Comparison of ENCODE assay signal across 8 cellular contexts in genomic region chr3:49805884-49806701, GRCh38. TPM values are rescaled to one million over a fixed set of nuclear protein-coding genes. Genes with fewer than 3 reads are reported as not detected.
A peak's percentile ranks its signal among the peaks of the same experiment; 100 is the strongest.
DNase-seq lines count a peak whose midpoint lies in the region; ATAC-seq, FAIRE-seq and TF ChIP-seq lines count a peak whose summit lies in the region.

No MANE protein-coding gene starts in this region.

- H3K9me3 ChIP-seq in CD8-positive, alpha-beta memory T cell (ENCODE audit: low read length), result no peaks in the 10 kb centered on the region
- H3K9me3 ChIP-seq in endodermal cell (ENCODE audit: control insufficient read depth, low read length) (no peaks in the 10 kb centered on the region), pancreas (no peaks in the 10 kb centered on the region)

- H3K4me3 ChIP-seq in CD8-positive, alpha-beta memory T cell (ENCODE audit: low read length), result peak overlapping the region; percentile 34
- peak overlapping the region; percentile 83 for H3K4me3 ChIP-seq in NB4 (ENCODE audit: low read depth, low read length)
- no peak overlapping the region for H3K4me3 ChIP-seq in endodermal cell (ENCODE audit: low read length)
- no peak overlapping the region for H3K4me3 ChIP-seq in pancreas

- H3K36me3 Mint-ChIP-seq in CD8-positive, alpha-beta memory T cell, result peaks cover 3 to 39% (median 3%) of the 10 kb centered on the region in 3 donors
- H3K36me3 Mint-ChIP-seq in endodermal cell (ENCODE audit: low read depth), result no peaks in the 10 kb centered on the region

- DNase-seq in CD8-positive, alpha-beta memory T cell, result peak in 2 of 5 donors; percentile 51 to 58
- DNase-seq in NB4 (ENCODE audit: low read depth), result peak; percentile 95
- peak; percentile 66 for DNase-seq in endodermal cell
- peak in 1 of 6 donors; percentile 78 for DNase-seq in pancreas
- no peak for DNase-seq in islet precursor cell
- DNase-seq in RKO (ENCODE audit: low spot score), result no peak
- no peak for DNase-seq in DMS79 treated with DMSO at 0.1 percent for 48 hours (lab: John Stamatoyannopoulos, UW)
- no peak for DNase-seq in putamen (ENCODE audit: low spot score)

- peak overlapping the region in 2 of 7 donors; percentile 15 to 44 for H3K4me3 Mint-ChIP-seq in CD8-positive, alpha-beta memory T cell
- H3K4me3 Mint-ChIP-seq in endodermal cell, result no peak overlapping the region

- peak; percentile 54 for TF ChIP-seq POLR2A in NB4 (IDR thresholded peaks at IDR 0.05; ENCODE audit: extremely low read depth, insufficient read length)

- peak overlapping the region; percentile 31 for H3K27ac ChIP-seq in CD8-positive, alpha-beta memory T cell (ENCODE audit: low read depth, low read length)
- H3K27ac ChIP-seq in endodermal cell (ENCODE audit: low read depth, low read length) (peak overlapping the region; percentile 70), pancreas (peak overlapping the region in 3 of 4 donors; percentile 18 to 77 (median 64))

- ATAC-seq in pancreas, result no peak

- CTCF ChIA-PET in CD8-positive, alpha-beta memory T cell (lab: Charles Lee), result interaction anchor here (0.9 to 12.4 kb wide), 6 partner anchors 7 to 266 kb away, joined by 3 to 246 read pairs (median 4); partner anchors contain the start of gene UBA7

- no peak for TF ChIP-seq CTCF in NB4 (IDR thresholded peaks at IDR 0.05; ENCODE audit: low read depth, low read length)
- no peak for TF ChIP-seq CTCF in endodermal cell (conservative IDR thresholded peaks at IDR 0.05)
- TF ChIP-seq CTCF in pancreas (IDR thresholded peaks at IDR 0.05), result no peak

- peaks cover 31 to 67% (median 44%) of the 10 kb centered on the region in 3 donors for H3K4me1 Mint-ChIP-seq in CD8-positive, alpha-beta memory T cell
- H3K4me1 Mint-ChIP-seq in endodermal cell, result peaks cover 11% of the 10 kb centered on the region

- H3K4me1 ChIP-seq in CD8-positive, alpha-beta memory T cell (ENCODE audit: insufficient read depth, low read length), result peaks cover 41% of the 10 kb centered on the region
- H3K4me1 ChIP-seq in endodermal cell (ENCODE audit: control insufficient read depth, insufficient read depth, low read length), result no peaks in the 10 kb centered on the region
- H3K4me1 ChIP-seq in pancreas, result peaks cover 0 to 21% (median 20%) of the 10 kb centered on the region in 3 donors

- no peak for FAIRE-seq in pancreas (lab: Jason Lieb, UNC)

- peaks cover 0 to 2% of the 10 kb centered on the region in 2 donors for H3K27me3 Mint-ChIP-seq in CD8-positive, alpha-beta memory T cell
- peaks cover 38% of the 10 kb centered on the region for H3K27me3 Mint-ChIP-seq in endodermal cell (ENCODE audit: insufficient read depth)

- no peaks in the 10 kb centered on the region for H3K27me3 ChIP-seq in CD8-positive, alpha-beta memory T cell (ENCODE audit: insufficient read depth, low read length, poor library complexity, severe bottlenecking)
- peaks cover 43% of the 10 kb centered on the region for H3K27me3 ChIP-seq in endodermal cell (ENCODE audit: control insufficient read depth, insufficient read depth, low read length, poor library complexity, severe bottlenecking)
- H3K27me3 ChIP-seq in pancreas, result no peaks in the 10 kb centered on the region

- 74 to 75% methylated on average over 9 to 11 of the region's 11 CpGs for WGBS in endodermal cell (ENCODE audit: insufficient coverage in 1 of 2, insufficient read length in 1 of 2), 2 experiments
- 69 to 77% methylated on average over 8 to 11 of the region's 11 CpGs for WGBS in pancreas, 2 donors

- H3K9me3 Mint-ChIP-seq in CD8-positive, alpha-beta memory T cell, result peaks cover 0 to 2% (median 0%) of the 10 kb centered on the region in 5 donors
- no peaks in the 10 kb centered on the region for H3K9me3 Mint-ChIP-seq in endodermal cell

- peak overlapping the region in 6 of 8 donors; percentile 29 to 80 (median 66) for H3K27ac Mint-ChIP-seq in CD8-positive, alpha-beta memory T cell
- no peak overlapping the region for H3K27ac Mint-ChIP-seq in endodermal cell

- peaks cover 12% of the 10 kb centered on the region for H3K36me3 ChIP-seq in CD8-positive, alpha-beta memory T cell (ENCODE audit: insufficient read depth, low read length)
- H3K36me3 ChIP-seq in endodermal cell (ENCODE audit: control insufficient read depth, insufficient read depth, low read length), result no peaks in the 10 kb centered on the region
- no peaks in the 10 kb centered on the region for H3K36me3 ChIP-seq in pancreas

- no peak overlapping the region for H3K9ac ChIP-seq in endodermal cell (ENCODE audit: extremely low read depth, low read length, poor library complexity, severe bottlenecking)

- intact Hi-C loops in pancreas (cut with DNase I), result loop anchor here in 1 of 3 donors (5.0 kb wide), 1 partner anchor 36 kb away; no protein-coding TSS in a partner anchor

- POLR2A ChIA-PET in CD8-positive, alpha-beta memory T cell (lab: Charles Lee), result interaction anchor here (0.6 to 1.4 kb wide), 4 partner anchors 8 to 49 kb away, joined by 3 to 7 read pairs (median 4); partner anchors contain the start of gene UBA7

RNA-seq across cellular contexts. Expression of gene INKA1, which starts 3.0 kb away (rescaled TPM):
- total RNA-seq in CD8-positive, alpha-beta memory T cell, result 1 to 10 TPM; 1.1 to 1.7 TPM
- polyA plus RNA-seq in CD8-positive, alpha-beta memory T cell, result 1.1 TPM
- not detected for total RNA-seq in endodermal cell
- 1.9 TPM for polyA plus RNA-seq in endodermal cell (2013, experiment 1 of 2)
- 3.0 TPM for polyA plus RNA-seq in endodermal cell (2013, experiment 2 of 2)
- total RNA-seq in pancreas, result 1 to 10 TPM in 1 of 6 donors, under 1 TPM in 5; 0.55 to 1.4 (median 0.62) TPM
- polyA plus RNA-seq in pancreas, result 1 to 10 TPM; 1.6 to 2.0 TPM

RNA-seq across cellular contexts. Expression of gene CDHR4, which starts 6.4 kb away (rescaled TPM):
- not detected for total RNA-seq in CD8-positive, alpha-beta memory T cell
- polyA plus RNA-seq in CD8-positive, alpha-beta memory T cell, result not detected
- total RNA-seq in endodermal cell (not detected), pancreas (not detected)
- not detected for polyA plus RNA-seq in endodermal cell (2013, experiment 1 of 2)
- polyA plus RNA-seq in endodermal cell (2013, experiment 2 of 2), result not detected
- not detected for polyA plus RNA-seq in pancreas

RNA-seq across cellular contexts. Expression of gene UBA7, which starts 7.7 kb away (rescaled TPM):
- total RNA-seq in CD8-positive, alpha-beta memory T cell, result 10 to 100 TPM; 57.8 to 58.3 TPM
- 40.7 TPM for polyA plus RNA-seq in CD8-positive, alpha-beta memory T cell
- total RNA-seq in endodermal cell (1 to 10 TPM; 1.0 to 3.4 TPM), pancreas (10 to 100 TPM; 17.7 to 63.9 (median 28.8) TPM)
- polyA plus RNA-seq in endodermal cell (2013, experiment 1 of 2), result 3.4 TPM
- 3.6 TPM for polyA plus RNA-seq in endodermal cell (2013, experiment 2 of 2)
- polyA plus RNA-seq in pancreas, result 10 to 100 TPM; 72.9 to 86.2 TPM

RNA-seq across cellular contexts. Expression of gene IP6K1, which starts 19.8 kb away (rescaled TPM):
- 10 to 100 TPM; 37.1 to 47.5 TPM for total RNA-seq in CD8-positive, alpha-beta memory T cell
- 26.1 TPM for polyA plus RNA-seq in CD8-positive, alpha-beta memory T cell
- total RNA-seq in endodermal cell (10 to 100 TPM; 45.8 to 49.8 TPM), pancreas (10 to 100 TPM; 12.0 to 28.5 (median 17.1) TPM)
- polyA plus RNA-seq in endodermal cell (2013, experiment 1 of 2), result 32.6 TPM
- polyA plus RNA-seq in endodermal cell (2013, experiment 2 of 2), result 31.4 TPM
- 10 to 100 TPM; 11.2 to 13.3 TPM for polyA plus RNA-seq in pancreas

RNA-seq across cellular contexts. Expression of gene TRAIP, which starts 50.3 kb away (rescaled TPM):
- 10 to 100 TPM; 21.9 to 22.9 TPM for total RNA-seq in CD8-positive, alpha-beta memory T cell
- polyA plus RNA-seq in CD8-positive, alpha-beta memory T cell, result 1.9 TPM
- total RNA-seq in endodermal cell (10 to 100 TPM; 22.3 to 32.8 TPM), pancreas (1 to 10 TPM in 2 of 6 donors, under 1 TPM in 4; 0.79 to 2.5 (median 0.84) TPM)
- polyA plus RNA-seq in endodermal cell (2013, experiment 1 of 2), result 26.8 TPM
- 22.5 TPM for polyA plus RNA-seq in endodermal cell (2013, experiment 2 of 2)
- 1 to 10 TPM; 1.4 to 2.3 TPM for polyA plus RNA-seq in pancreas

Comparison
In these comparisons a context has a peak if more than half of its experiments do, and no peak if none do; other contexts are left out.
1. DNase-seq: peak in NB4 (single experiment) and endodermal cell (single experiment); none in islet precursor cell (single experiment), RKO (single experiment), DMS79 treated with DMSO at 0.1 percent for 48 hours (single experiment) and putamen (single experiment).
2. H3K4me3 ChIP-seq: peak in CD8-positive, alpha-beta memory T cell (single experiment) and NB4 (single experiment); none in endodermal cell (single experiment) and pancreas (0 of 4).
3. RNA of gene UBA7, which starts 7.7 kb away (total RNA-seq): 57.8 to 58.3 TPM in CD8-positive, alpha-beta memory T cell and 17.7 to 63.9 TPM in pancreas; 1.0 to 3.4 TPM in endodermal cell; every median in the first group is over 4 times any median in the second.
4. Peak in every context shown above with its lines, with median percentiles within 50 percentile points of each other: H3K27ac ChIP-seq.